ENCODE assay signal across 10 cellular contexts in the genomic region with DNA sequence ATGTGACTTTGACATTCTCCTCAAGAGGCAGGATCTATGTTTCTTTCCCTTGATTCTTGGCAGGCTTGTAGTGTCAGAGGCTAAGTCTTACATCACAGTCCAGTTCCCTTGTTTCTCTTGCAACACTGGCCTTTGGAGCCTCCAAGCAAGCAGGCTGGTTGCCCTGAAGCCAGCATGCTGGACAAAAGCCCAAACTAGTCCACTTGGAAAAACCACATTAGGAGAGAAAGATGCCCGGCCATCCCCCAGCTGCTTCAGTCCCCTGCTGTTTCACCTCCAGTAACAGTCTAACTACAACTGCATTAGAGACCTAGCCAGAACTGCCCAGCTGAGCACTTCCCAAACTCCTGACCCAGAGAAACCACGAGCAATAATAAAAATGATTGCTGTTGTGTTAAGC.
DNase-seq lines count a peak whose midpoint lies in the region; ATAC-seq and TF ChIP-seq lines count a peak whose summit lies in the region.
"Had no signal": no experiment of that assay in that cellular context is flagged by ENCODE, and none has a peak within 500 bp of the region (broad histone marks: within the 10 kb centered on the region; RNA-seq: fewer than 3 reads in every experiment).

No MANE protein-coding gene starts in this region.

- no peak for TF ChIP-seq CTCF in psoas muscle (IDR thresholded peaks at IDR 0.05)

- no peaks in the 10 kb centered on the region for H3K36me3 ChIP-seq in psoas muscle (ENCODE audit: insufficient read depth in 1 of 2, low read depth in 1 of 2)
- H3K36me3 ChIP-seq: upper lobe of left lung had no signal

- DNase-seq in ELF-1 (ENCODE audit: low read depth, low spot score): peak; percentile 14
- peak; percentile 52 for DNase-seq in T1000 (lab: John Stamatoyannopoulos, UW)
- peak; percentile 67 for DNase-seq in Right ventricle myocardium superior
- peak; percentile 54 to 71 for DNase-seq in psoas muscle
- DNase-seq in stimulated activated CD8-positive, alpha-beta memory T cell treated with anti-CD3 and anti-CD28 coated beads, Interleukin-4, amount 100 ng/mL, for 48 hours: no peak
- DNase-seq in NCI-H748 treated with DMSO at 0.1 percent for 48 hours (lab: John Stamatoyannopoulos, UW): no peak
- DNase-seq: stimulated activated CD4-positive, alpha-beta T cell treated with anti-CD3 and anti-CD28 coated beads, Interleukin-4, amount 100 ng/mL, for 24 hours; upper lobe of left lung had no signal

- H3K9me3 ChIP-seq in psoas muscle: no peaks in the 10 kb centered on the region
- H3K9me3 ChIP-seq: upper lobe of left lung had no signal

- intact Hi-C loops in Right ventricle myocardium superior (cut with DNase I) (no loop called here), psoas muscle (cut with DNase I) (no loop called here)

- 22 to 42% (median 25%) methylated on average over 2 of the region's 2 CpGs for WGBS in psoas muscle, 3 donors

- H3K4me3 ChIP-seq in psoas muscle: no peak overlapping the region
- H3K4me3 ChIP-seq: upper lobe of left lung had no signal

- no peak overlapping the region for H3K27ac ChIP-seq in psoas muscle
- H3K27ac ChIP-seq: upper lobe of left lung had no signal

- ATAC-seq in Right ventricle myocardium superior (ENCODE audit: poor library complexity): peak; percentile 88
- ATAC-seq in psoas muscle: peak in 2 of 4 donors; percentile 30 to 58
- ATAC-seq in GM19324 (IDR thresholded peaks at IDR 0.05; ENCODE audit: low FRiP score, unreplicated experiment): no peak
- ATAC-seq in GM21423 (IDR thresholded peaks at IDR 0.05; ENCODE audit: unreplicated experiment): no peak

- no peaks in the 10 kb centered on the region for H3K4me1 ChIP-seq in psoas muscle
- H3K4me1 ChIP-seq: upper lobe of left lung had no signal

- H3K27me3 ChIP-seq in psoas muscle (ENCODE audit: insufficient read depth in 3 of 3, low read length in 2 of 3): no peaks in the 10 kb centered on the region
- H3K27me3 ChIP-seq: upper lobe of left lung had no signal

Comparison
In these comparisons a context has a peak if more than half of its experiments do, and no peak if none do; other contexts are left out.
1. DNase-seq: peak in ELF-1 (single experiment), T1000 (single experiment), Right ventricle myocardium superior (single experiment) and psoas muscle (2 of 2); none in stimulated activated CD8-positive, alpha-beta memory T cell treated with anti-CD3 and anti-CD28 coated beads, Interleukin-4, amount 100 ng/mL, for 48 hours (single experiment) and NCI-H748 treated with DMSO at 0.1 percent for 48 hours (single experiment).